ENCODE assay signal across 12 cellular contexts in genomic region chr12:19525236-19525635, GRCh38.
"Had no signal": no experiment of that assay in that cellular context is flagged by ENCODE, and none has a peak within 500 bp of the region (broad histone marks: within the 10 kb centered on the region; RNA-seq: fewer than 3 reads in every experiment).

No MANE protein-coding gene starts in this region.

- H3K4me3 ChIP-seq: breast epithelium, gastrocnemius medialis, left ventricle myocardium inferior, stomach had no signal

- H3K4me1 ChIP-seq: breast epithelium had no signal

- H3K36me3 Mint-ChIP-seq: natural killer cell treated with Interleukin-12 subunit alpha and Interleukin-12 subunit beta and Interleukin-15 and Interleukin-18, amount 100 ng/mL, for 72 hours had no signal

- H3K9me3 ChIP-seq: breast epithelium, gastrocnemius medialis, left ventricle myocardium inferior, stomach had no signal

- H3K27ac ChIP-seq: breast epithelium, gastrocnemius medialis, left ventricle myocardium inferior, stomach had no signal

- H3K36me3 ChIP-seq: breast epithelium, gastrocnemius medialis had no signal

- H3K27me3 ChIP-seq: breast epithelium, gastrocnemius medialis, stomach had no signal

- H3K27ac Mint-ChIP-seq: activated naive CD4-positive, alpha-beta T cell treated with anti-CD3 and anti-CD28 coated beads, Interleukin-2, amount 10 ng/mL, durations not matched to agents 7 days and 5 days; memory B cell; natural killer cell treated with Interleukin-12 subunit alpha and Interleukin-12 subunit beta and Interleukin-15 and Interleukin-18, amount 100 ng/mL, for 72 hours had no signal

- H3K4me3 Mint-ChIP-seq: activated naive CD4-positive, alpha-beta T cell treated with anti-CD3 and anti-CD28 coated beads, Interleukin-2, amount 10 ng/mL, durations not matched to agents 7 days and 5 days; memory B cell; natural killer cell treated with Interleukin-12 subunit alpha and Interleukin-12 subunit beta and Interleukin-15 and Interleukin-18, amount 100 ng/mL, for 72 hours had no signal

- DNase-seq: activated CD4-positive, alpha-beta T cell treated with anti-CD3 and anti-CD28 coated beads, Interleukin-2, amount 50 U/mL, for 4 hours; activated naive CD4-positive, alpha-beta T cell treated with anti-CD3 and anti-CD28 coated beads, Interleukin-2, amount 10 ng/mL, durations not matched to agents 7 days and 5 days; gastrocnemius medialis; left ventricle myocardium inferior; occipital lobe; stimulated activated CD4-positive, alpha-beta T cell treated with anti-CD3 and anti-CD28 coated beads, Interleukin-2, amount 100 ng/mL, for 48 hours; stomach; T-helper 2 cell had no signal

- ATAC-seq: activated CD4-positive, CD25-positive, alpha-beta regulatory T cell treated with anti-CD3 and anti-CD28 coated beads, Interleukin-2, amount 50 U/mL, for 24 hours; gastrocnemius medialis; natural killer cell treated with Interleukin-12 subunit alpha and Interleukin-12 subunit beta and Interleukin-15 and Interleukin-18, amount 100 ng/mL, for 72 hours had no signal

- H3K9me3 Mint-ChIP-seq: activated naive CD4-positive, alpha-beta T cell treated with anti-CD3 and anti-CD28 coated beads, Interleukin-2, amount 10 ng/mL, durations not matched to agents 7 days and 5 days; memory B cell; natural killer cell treated with Interleukin-12 subunit alpha and Interleukin-12 subunit beta and Interleukin-15 and Interleukin-18, amount 100 ng/mL, for 72 hours had no signal
